ENCODE assay signal across 23 cellular contexts in the genomic region with DNA sequence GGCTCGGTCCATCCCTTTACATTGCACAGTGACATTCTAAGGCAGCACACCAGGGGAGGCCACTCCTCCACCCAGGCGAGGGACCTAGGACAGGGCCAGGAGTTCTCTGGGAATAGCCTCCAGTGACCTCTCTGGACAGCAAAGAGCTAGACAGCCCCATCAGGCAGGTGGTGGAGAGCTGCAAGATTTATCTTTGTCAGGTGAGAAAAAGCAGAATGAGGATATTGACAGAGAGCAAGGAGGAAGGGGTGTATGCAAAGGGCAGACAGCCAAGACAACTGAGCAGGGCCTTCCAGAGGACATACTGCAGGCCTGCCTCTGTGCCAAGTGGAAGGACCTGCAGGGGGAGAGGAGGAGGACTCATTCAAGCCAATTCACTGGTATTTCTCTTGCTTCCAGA.
DNase-seq lines count a peak whose midpoint lies in the region; ATAC-seq and TF ChIP-seq lines count a peak whose summit lies in the region.
"Had no signal": no experiment of that assay in that cellular context is flagged by ENCODE, and none has a peak within 500 bp of the region (broad histone marks: within the 10 kb centered on the region; RNA-seq: fewer than 3 reads in every experiment).

No MANE protein-coding gene starts in this region.

- H3K9me3 ChIP-seq in right atrium auricular region: no peaks in the 10 kb centered on the region
- no peaks in the 10 kb centered on the region for H3K9me3 ChIP-seq in aorta (ENCODE audit: control insufficient read depth, low read length)
- no peaks in the 10 kb centered on the region for H3K9me3 ChIP-seq in WERI-Rb-1 (ENCODE audit: severe bottlenecking)
- H3K9me3 ChIP-seq: lower lobe of right lung, Peyer's patch, uterus had no signal

- H3K27ac ChIP-seq in right atrium auricular region (no peak overlapping the region), aorta (ENCODE audit: low read depth in 1 of 2, low read length in 2 of 2) (no peak overlapping the region), WERI-Rb-1 (no peak overlapping the region)
- H3K27ac ChIP-seq: C4-2B, lower lobe of right lung, Peyer's patch, skin epidermis, uterus had no signal

- TF ChIP-seq CTCF in right atrium auricular region (IDR thresholded peaks at IDR 0.05) (no peak), fibroblast of pulmonary artery (IDR thresholded peaks at IDR 0.05; ENCODE audit: low read length, missing control alignments) (no peak), WERI-Rb-1 (IDR thresholded peaks at IDR 0.05; ENCODE audit: low read depth, low read length) (no peak), natural killer cell (IDR thresholded peaks at IDR 0.05) (no peak)

- intact Hi-C loops in Right ventricle myocardium inferior (cut with DNase I) (no loop called here), aorta (cut with DNase I) (no loop called here), natural killer cell (cut with micrococcal nuclease) (no loop called here)

- H3K4me1 Mint-ChIP-seq in natural killer cell: peaks cover 7 to 10% of the 10 kb centered on the region in 2 donors

- no peaks in the 10 kb centered on the region for H3K9me3 Mint-ChIP-seq in natural killer cell
- H3K9me3 Mint-ChIP-seq: naive thymus-derived CD4-positive, alpha-beta T cell; stimulated activated naive CD8-positive, alpha-beta T cell treated with anti-CD3 and anti-CD28 coated beads, Interleukin-15, amount 100 ng/mL, for 72 hours had no signal

- H3K36me3 Mint-ChIP-seq in natural killer cell: no peaks in the 10 kb centered on the region

- H3K27me3 ChIP-seq in right atrium auricular region (no peaks in the 10 kb centered on the region), aorta (ENCODE audit: control insufficient read depth in 1 of 2, insufficient read depth in 2 of 2, low read length in 1 of 2) (no peaks in the 10 kb centered on the region), WERI-Rb-1 (ENCODE audit: insufficient read depth, low read depth, severe bottlenecking) (no peaks in the 10 kb centered on the region)
- H3K27me3 ChIP-seq: Peyer's patch, uterus had no signal

- no peaks in the 10 kb centered on the region for H3K36me3 ChIP-seq in right atrium auricular region
- no peaks in the 10 kb centered on the region for H3K36me3 ChIP-seq in aorta (ENCODE audit: control insufficient read depth in 1 of 2, insufficient read depth in 2 of 2, low read length in 1 of 2)
- H3K36me3 ChIP-seq in WERI-Rb-1: no peaks in the 10 kb centered on the region
- H3K36me3 ChIP-seq: lower lobe of right lung, Peyer's patch, uterus had no signal

- ATAC-seq in Right ventricle myocardium inferior: peak; percentile 58
- ATAC-seq in aorta (ENCODE audit: low FRiP score): peak; percentile 33
- ATAC-seq in HG03460 (IDR thresholded peaks at IDR 0.05; ENCODE audit: unreplicated experiment): no peak
- ATAC-seq in natural killer cell: no peak
- ATAC-seq: lower lobe of right lung; naive thymus-derived CD4-positive, alpha-beta T cell; stimulated activated naive CD8-positive, alpha-beta T cell treated with anti-CD3 and anti-CD28 coated beads, Interleukin-15, amount 100 ng/mL, for 72 hours had no signal

- WGBS in aorta, 2 donors: 67 to 81% methylated on average over 2 of the region's 2 CpGs

- no peaks in the 10 kb centered on the region for H3K27me3 Mint-ChIP-seq in natural killer cell (ENCODE audit: low read depth in 2 of 2)
- H3K27me3 Mint-ChIP-seq: naive thymus-derived CD4-positive, alpha-beta T cell; stimulated activated naive CD8-positive, alpha-beta T cell treated with anti-CD3 and anti-CD28 coated beads, Interleukin-15, amount 100 ng/mL, for 72 hours had no signal

- no peak for DNase-seq in Right ventricle myocardium inferior (ENCODE audit: missing footprints)
- no peak for DNase-seq in right atrium auricular region (ENCODE audit: low spot score)
- DNase-seq in fibroblast of pulmonary artery (ENCODE audit: low read depth): peak; percentile 42
- peak; percentile 79 for DNase-seq in mucosa of gallbladder (ENCODE audit: low spot score)
- no peak for DNase-seq in aorta
- DNase-seq in WERI-Rb-1: no peak
- DNase-seq in natural killer cell: no peak
- DNase-seq: ACHN; amniotic stem cell; cerebellar nuclear complex; H9; lower lobe of right lung; naive thymus-derived CD4-positive, alpha-beta T cell; NCI-H1436; NCI-H2227 treated with DMSO at 0.1 percent for 48 hours; NCI-H82; Peyer's patch; stimulated activated CD4-positive, alpha-beta T cell treated with anti-CD3 and anti-CD28 coated beads, Interleukin-2, amount 100 ng/mL, for 48 hours; stimulated activated naive CD8-positive, alpha-beta T cell treated with anti-CD3 and anti-CD28 coated beads, Interleukin-15, amount 100 ng/mL, for 72 hours; uterus had no signal

- H3K4me3 Mint-ChIP-seq in natural killer cell: no peak overlapping the region
- H3K4me3 Mint-ChIP-seq: H9; naive thymus-derived CD4-positive, alpha-beta T cell; stimulated activated naive CD8-positive, alpha-beta T cell treated with anti-CD3 and anti-CD28 coated beads, Interleukin-15, amount 100 ng/mL, for 72 hours had no signal

- H3K4me3 ChIP-seq in right atrium auricular region: no peak overlapping the region
- no peak overlapping the region for H3K4me3 ChIP-seq in fibroblast of pulmonary artery (replicated peaks; ENCODE audit: low read depth, low read length)
- no peak overlapping the region for H3K4me3 ChIP-seq in aorta (ENCODE audit: low read length in 2 of 2)
- H3K4me3 ChIP-seq in WERI-Rb-1 (ENCODE audit: low read depth, low read length): no peak overlapping the region
- H3K4me3 ChIP-seq: lower lobe of right lung, Peyer's patch, skin epidermis, uterus had no signal

- H3K4me1 ChIP-seq in right atrium auricular region (no peaks in the 10 kb centered on the region), aorta (ENCODE audit: control insufficient read depth in 1 of 2, insufficient read depth in 2 of 2, low read length in 2 of 2) (no peaks in the 10 kb centered on the region)
- H3K4me1 ChIP-seq: Peyer's patch, uterus had no signal

- H3K27ac Mint-ChIP-seq in natural killer cell: no peak overlapping the region
- H3K27ac Mint-ChIP-seq: stimulated activated naive CD8-positive, alpha-beta T cell treated with anti-CD3 and anti-CD28 coated beads, Interleukin-15, amount 100 ng/mL, for 72 hours had no signal

Comparison
In these comparisons a context has a peak if more than half of its experiments do, and no peak if none do; other contexts are left out.
1. ATAC-seq: peak in Right ventricle myocardium inferior (single experiment) and aorta (single experiment); none in HG03460 (single experiment) and natural killer cell (0 of 3).
2. DNase-seq: peak in fibroblast of pulmonary artery (single experiment) and mucosa of gallbladder (single experiment); none in Right ventricle myocardium inferior (single experiment), right atrium auricular region (single experiment), aorta (0 of 2), WERI-Rb-1 (single experiment) and natural killer cell (single experiment).